Comparison of ENCODE assay signal across 18 cellular contexts in the genomic region with DNA sequence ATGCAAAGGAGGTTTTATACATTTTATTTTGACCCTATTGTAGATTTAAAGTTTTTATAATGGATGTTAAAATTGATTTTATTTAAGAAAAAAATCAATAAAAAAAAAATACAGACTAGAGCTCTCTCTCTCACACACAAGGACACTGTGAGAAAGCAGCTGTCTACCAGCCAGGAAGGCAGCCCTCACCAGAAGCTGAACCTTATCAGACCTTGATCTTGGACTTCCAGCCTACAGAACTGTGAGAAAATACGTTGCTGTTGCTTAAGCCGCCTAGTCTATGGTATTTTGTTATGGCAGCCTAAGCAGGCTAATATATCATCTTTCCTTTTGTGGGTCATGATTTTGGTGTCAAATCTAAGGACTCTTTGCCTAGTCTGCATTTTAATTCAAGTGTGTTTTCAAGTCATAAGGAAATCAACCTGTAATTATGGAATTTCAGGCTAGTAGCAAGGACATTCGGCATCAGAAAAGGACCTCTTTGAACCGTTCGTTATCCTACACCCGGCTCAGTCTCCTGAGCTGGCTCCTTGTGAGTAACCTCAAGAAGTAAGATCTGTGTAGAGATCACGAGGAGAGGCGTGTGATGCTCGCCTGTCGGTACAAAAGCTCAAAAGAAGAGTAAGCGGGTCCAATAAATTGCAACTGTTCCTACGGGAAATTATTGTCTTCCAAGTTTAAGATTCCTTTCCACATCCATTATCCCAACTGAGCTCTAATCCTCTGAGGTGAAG.
"Had no signal": no experiment of that assay in that cellular context is flagged by ENCODE, and none has a peak within 500 bp of the region (broad histone marks: within the 10 kb centered on the region; RNA-seq: fewer than 3 reads in every experiment).

No MANE protein-coding gene starts in this region.

- ATAC-seq: gastrocnemius medialis; left lobe of liver; natural killer cell; right cardiac atrium; stimulated activated effector memory CD8-positive, alpha-beta T cell treated with anti-CD3 and anti-CD28 coated beads, Interleukin-12 subunit alpha, Interleukin-12 subunit beta, amount 100 ng/mL, for 72 hours had no signal

- H3K4me3 ChIP-seq: dorsolateral prefrontal cortex, gastrocnemius medialis, lung, prostate gland, sigmoid colon, stomach, thyroid gland had no signal

- DNase-seq: dorsolateral prefrontal cortex; effector CD4-positive, alpha-beta T cell; foreskin fibroblast; gastrocnemius medialis; head of caudate nucleus; kidney; natural killer cell; right cardiac atrium; sigmoid colon; stimulated activated CD4-positive, alpha-beta T cell treated with anti-CD3 and anti-CD28 coated beads, Interleukin-2, amount 100 ng/mL, for 24 hours; stimulated activated CD4-positive, alpha-beta T cell treated with anti-CD3 and anti-CD28 coated beads, Interleukin-4, amount 100 ng/mL, for 24 hours; stimulated activated naive CD4-positive, alpha-beta T cell treated with Interleukin-2 at 50 U/mL for 16 hours; stomach; thyroid gland had no signal
